Comparison of ENCODE assay signal across 9 cellular contexts in the genomic region with DNA sequence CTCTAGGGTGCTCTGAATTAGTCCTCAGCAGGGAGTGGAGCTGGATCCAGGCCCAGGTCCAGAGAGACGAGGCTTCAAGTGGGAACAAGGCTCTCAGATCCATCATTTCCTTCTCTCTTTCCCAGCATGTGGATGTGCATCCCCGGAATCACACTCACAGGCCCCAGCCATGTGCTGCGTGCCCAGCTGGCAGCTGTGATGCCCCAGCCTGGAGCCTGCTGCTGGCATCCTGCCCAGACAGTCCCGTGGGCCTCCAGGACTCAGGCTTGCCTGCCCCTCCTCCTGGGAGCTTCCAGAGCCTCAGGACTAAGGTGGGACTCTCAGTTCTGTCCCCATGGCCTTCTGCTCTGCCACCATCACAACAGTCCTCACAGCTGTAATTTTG. TPM values are rescaled to one million over a fixed set of nuclear protein-coding genes. Genes with fewer than 3 reads are reported as not detected.
DNase-seq lines count a peak whose midpoint lies in the region; ATAC-seq and TF ChIP-seq lines count a peak whose summit lies in the region.
"Had no signal": no experiment of that assay in that cellular context is flagged by ENCODE, and none has a peak within 500 bp of the region (broad histone marks: within the 10 kb centered on the region; RNA-seq: fewer than 3 reads in every experiment).

No MANE protein-coding gene starts in this region.

- DNase-seq in DMS153 (lab: John Stamatoyannopoulos, UW) (peak; percentile 91), NCI-H2227 (lab: John Stamatoyannopoulos, UW; ENCODE audit: unreplicated experiment) (peak; percentile 19), epithelial cell of esophagus (ENCODE audit: low read depth) (peak; percentile 53), pons (ENCODE audit: low spot score) (peak; percentile 68), AG08395 (ENCODE audit: low spot score) (no peak), ovary (no peak)
- DNase-seq in activated T-cell treated with anti-CD3 and anti-CD28 coated beads, Interleukin-2, amount 50 U/mL, for 4 hours = no peak

- H3K27me3 ChIP-seq in ovary = no peaks in the 10 kb centered on the region

- H3K4me1 Mint-ChIP-seq in activated T-cell treated with anti-CD3 and anti-CD28 coated beads, Interleukin-2, amount 50 U/mL, for 4 hours (ENCODE audit: low read depth) = no peaks in the 10 kb centered on the region

- no peak for ATAC-seq in HG02571 (IDR thresholded peaks at IDR 0.05; ENCODE audit: unreplicated experiment)
- no peak for ATAC-seq in activated T-cell treated with anti-CD3 and anti-CD28 coated beads, Interleukin-2, amount 50 U/mL, for 4 hours

- no peak overlapping the region for H3K27ac ChIP-seq in ovary

- no peak for TF ChIP-seq EP300 in ovary (IDR thresholded peaks at IDR 0.05)

- H3K9me3 Mint-ChIP-seq in activated T-cell treated with anti-CD3 and anti-CD28 coated beads, Interleukin-2, amount 50 U/mL, for 4 hours = no peaks in the 10 kb centered on the region

- TF ChIP-seq POLR2A in ovary (IDR thresholded peaks at IDR 0.05) = no peak

- H3K4me3 ChIP-seq in epithelial cell of esophagus (ENCODE audit: low read length) (no peak overlapping the region), ovary (no peak overlapping the region)

- H3K4me1 ChIP-seq in ovary (ENCODE audit: insufficient read depth) = no peaks in the 10 kb centered on the region

- H3K36me3 ChIP-seq in ovary = no peaks in the 10 kb centered on the region

- H3K27me3 Mint-ChIP-seq in activated T-cell treated with anti-CD3 and anti-CD28 coated beads, Interleukin-2, amount 50 U/mL, for 4 hours (ENCODE audit: low read depth) = peaks cover 9% of the 10 kb centered on the region

- no peaks in the 10 kb centered on the region for H3K9me3 ChIP-seq in ovary

- no peaks in the 10 kb centered on the region for H3K36me3 Mint-ChIP-seq in activated T-cell treated with anti-CD3 and anti-CD28 coated beads, Interleukin-2, amount 50 U/mL, for 4 hours (ENCODE audit: insufficient read depth)

- H3K4me3 Mint-ChIP-seq in activated T-cell treated with anti-CD3 and anti-CD28 coated beads, Interleukin-2, amount 50 U/mL, for 4 hours = no peak overlapping the region

- 14 to 30% (median 24%) methylated on average over 4 of the region's 4 CpGs for WGBS in ovary, 3 donors

- intact Hi-C loops in ovary (cut with DNase I) = no loop called here

- TF ChIP-seq CTCF in epithelial cell of esophagus (IDR thresholded peaks at IDR 0.05; ENCODE audit: insufficient read depth, low read depth, low read length, missing control alignments) (no peak), ovary (IDR thresholded peaks at IDR 0.05) (no peak)

RNA-seq across cellular contexts. Expression of a gene that starts 6.2 kb away (rescaled TPM):
- not detected for total RNA-seq in activated T-cell treated with anti-CD3 and anti-CD28 coated beads, Interleukin-2, amount 50 U/mL, for 4 hours
- not detected for total RNA-seq in ovary
- polyA plus RNA-seq in ovary = not detected
- total RNA-seq: mesenteric fat pad had no signal

RNA-seq across cellular contexts. Expression of a gene that starts 14.5 kb away (rescaled TPM):
- not detected for total RNA-seq in activated T-cell treated with anti-CD3 and anti-CD28 coated beads, Interleukin-2, amount 50 U/mL, for 4 hours
- not detected for total RNA-seq in ovary
- not detected for polyA plus RNA-seq in ovary
- total RNA-seq: mesenteric fat pad had no signal

RNA-seq across cellular contexts. Expression of a gene that starts 24.3 kb away (rescaled TPM):
- total RNA-seq in activated T-cell treated with anti-CD3 and anti-CD28 coated beads, Interleukin-2, amount 50 U/mL, for 4 hours = not detected
- total RNA-seq in ovary = not detected
- not detected for polyA plus RNA-seq in ovary
- total RNA-seq: mesenteric fat pad had no signal

RNA-seq across cellular contexts. Expression of a gene that starts 42.6 kb away (rescaled TPM):
- total RNA-seq in activated T-cell treated with anti-CD3 and anti-CD28 coated beads, Interleukin-2, amount 50 U/mL, for 4 hours = not detected
- under 1 TPM in 1 of 7 donors, not detected in 6; 0.08 TPM for total RNA-seq in ovary
- not detected for polyA plus RNA-seq in ovary
- total RNA-seq: mesenteric fat pad had no signal

Comparison
In these comparisons a context has a peak if more than half of its experiments do, and no peak if none do; other contexts are left out.
1. DNase-seq: peak in DMS153 (single experiment), NCI-H2227 (single experiment), epithelial cell of esophagus (single experiment) and pons (single experiment); none in AG08395 (single experiment), activated T-cell treated with anti-CD3 and anti-CD28 coated beads, Interleukin-2, amount 50 U/mL, for 4 hours (single experiment) and ovary (0 of 5).